ENCODE assay signal across 8 cellular contexts in the genomic region with DNA sequence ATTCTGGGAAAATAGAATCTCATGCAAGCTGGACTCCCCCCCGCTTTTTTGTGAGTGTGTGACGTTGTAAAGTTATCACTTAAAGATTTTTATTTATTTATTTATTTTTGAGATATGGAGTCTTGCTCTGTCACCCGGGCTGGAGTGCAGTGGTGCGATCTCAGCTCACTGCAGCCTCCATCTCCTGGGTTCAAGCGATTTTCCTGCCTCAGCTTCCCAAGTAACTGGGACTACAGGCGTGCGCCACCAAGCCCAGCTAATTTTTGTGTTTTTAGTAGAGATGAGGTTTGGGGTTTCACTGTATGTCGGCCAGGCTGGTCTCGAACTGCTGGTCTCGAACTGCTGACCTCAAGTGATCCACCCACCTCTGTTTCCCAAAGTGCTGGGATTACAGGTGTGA. TPM values are rescaled to one million over a fixed set of nuclear protein-coding genes. Genes with fewer than 3 reads are reported as not detected.
DNase-seq lines count a peak whose midpoint lies in the region; TF ChIP-seq lines count a peak whose summit lies in the region.
"Not testable (repeated sequence)": the region's sequence is repeated elsewhere in the genome, so short reads cannot be mapped to it uniquely, and the experiment has no call there.

No MANE protein-coding gene starts in this region.

- H2AFZ ChIP-seq in ACC112 (ENCODE audit: low read length, unreplicated experiment); Loucy (ENCODE audit: low read length); hepatocyte; trophoblast cell (ENCODE audit: insufficient read depth, low read length, poor library complexity): not testable (repeated sequence)

- TF ChIP-seq CTCF in GM06990 (IDR thresholded peaks at IDR 0.05; ENCODE audit: insufficient read depth, low read length, poor library complexity, severe bottlenecking); Loucy (conservative IDR thresholded peaks at IDR 0.05; ENCODE audit: low read length); hepatocyte (IDR thresholded peaks at IDR 0.05; ENCODE audit: poor library complexity): not testable (repeated sequence)

- not testable (repeated sequence) for H3K9me2 ChIP-seq in Loucy (replicated peaks; ENCODE audit: low read depth, low read length); hepatocyte (replicated peaks; ENCODE audit: insufficient read depth)

- not testable (repeated sequence) for H3K27ac Mint-ChIP-seq in T-helper 2 cell treated with Interferon-gamma antibody and Interleukin-4, amounts not matched to agents 5 μg/mL and 100 μg/mL, for 36 hours; activated T-helper 2 cell treated with anti-CD3 and anti-CD28 coated beads, Interferon-gamma antibody, Interleukin-2, Interleukin-4, amounts not matched to agents 10 μg/mL and 5 μg/mL and 100 μg/mL, durations not matched to agents 14 hours and 24 hours and 36 hours

- not testable (repeated sequence) for H3F3A ChIP-seq in Loucy (ENCODE audit: low read depth)

- peak overlapping the region; percentile 84 for H3K9ac ChIP-seq in Loucy (ENCODE audit: low read depth, low read length, poor library complexity, severe bottlenecking)
- H3K9ac ChIP-seq in trophoblast cell (ENCODE audit: low read length), result not testable (repeated sequence)

- H3K27me3 ChIP-seq in ACC112 (ENCODE audit: insufficient read depth, low read length); GM06990 (replicated peaks; ENCODE audit: control insufficient read depth, insufficient read depth, low read length); Loucy (ENCODE audit: insufficient read depth, low read length, poor library complexity, severe bottlenecking); hepatocyte; trophoblast cell (ENCODE audit: insufficient read depth, low read length): not testable (repeated sequence)
- peaks cover 11% of the 10 kb centered on the region for H3K27me3 ChIP-seq in ectodermal cell (ENCODE audit: control insufficient read depth, insufficient read depth, low read length, poor library complexity, severe bottlenecking)

- H3K79me1 ChIP-seq in trophoblast cell (ENCODE audit: low read length), result peaks cover 15% of the 10 kb centered on the region

- peak overlapping the region; percentile 97 for H3K4ac ChIP-seq in trophoblast cell (ENCODE audit: low read depth, low read length)

- not testable (repeated sequence) for H2BK120ac ChIP-seq in trophoblast cell (ENCODE audit: insufficient read depth, low read length, poor library complexity)

- H4K12ac ChIP-seq in trophoblast cell (ENCODE audit: low read depth, low read length), result peak overlapping the region; percentile 46

- peak overlapping the region; percentile 21 for H4K91ac ChIP-seq in trophoblast cell (ENCODE audit: low read depth, low read length)

- not testable (repeated sequence) for H2BK5ac ChIP-seq in trophoblast cell (ENCODE audit: low read depth, low read length, poor library complexity)

- intact Hi-C loops in activated T-helper 2 cell treated with anti-CD3 and anti-CD28 coated beads, Interferon-gamma antibody, Interleukin-2, Interleukin-4, amounts not matched to agents 10 μg/mL and 5 μg/mL and 100 μg/mL, durations not matched to agents 14 hours and 24 hours and 36 hours (cut with micrococcal nuclease), result loop anchor here (2.0 to 5.0 kb wide), 3 partner anchors 17 to 1480 kb away; no protein-coding TSS in a partner anchor

- not testable (repeated sequence) for H3K27me3 Mint-ChIP-seq in T-helper 2 cell treated with Interferon-gamma antibody and Interleukin-4, amounts not matched to agents 5 μg/mL and 100 μg/mL, for 36 hours (ENCODE audit: low read depth); activated T-helper 2 cell treated with anti-CD3 and anti-CD28 coated beads, Interferon-gamma antibody, Interleukin-2, Interleukin-4, amounts not matched to agents 10 μg/mL and 5 μg/mL and 100 μg/mL, durations not matched to agents 14 hours and 24 hours and 36 hours (ENCODE audit: low read depth)

- peak overlapping the region; percentile 84 for H3K4me3 ChIP-seq in ACC112 (ENCODE audit: low read depth, low read length)
- H3K4me3 ChIP-seq in GM06990 (replicated peaks; ENCODE audit: low read depth, low read length), result peak overlapping the region; percentile 72
- H3K4me3 ChIP-seq in Loucy (ENCODE audit: low read length, poor library complexity, severe bottlenecking), result peak overlapping the region; percentile 84
- H3K4me3 ChIP-seq in ectodermal cell (ENCODE audit: insufficient read depth, low read depth, low read length), result peak overlapping the region; percentile 60
- H3K4me3 ChIP-seq in hepatocyte; trophoblast cell (ENCODE audit: low read depth, low read length): not testable (repeated sequence)

- DNase-seq in GM06990 (ENCODE audit: extremely low read depth, insufficient read length); T-helper 2 cell treated with Interferon-gamma antibody and Interleukin-4, amounts not matched to agents 5 μg/mL and 100 μg/mL, for 36 hours (ENCODE audit: low spot score); activated T-helper 2 cell treated with anti-CD3 and anti-CD28 coated beads, Interferon-gamma antibody, Interleukin-2, Interleukin-4, amounts not matched to agents 10 μg/mL and 5 μg/mL and 100 μg/mL, durations not matched to agents 14 hours and 24 hours and 36 hours (ENCODE audit: low spot score); hepatocyte (ENCODE audit: low spot score); trophoblast cell: not testable (repeated sequence)

- not testable (repeated sequence) for H3K23ac ChIP-seq in trophoblast cell (ENCODE audit: low read length)

- H4K20me1 ChIP-seq in Loucy (ENCODE audit: insufficient read depth, low read length, poor library complexity, severe bottlenecking) (peaks cover 69% of the 10 kb centered on the region), hepatocyte (ENCODE audit: insufficient read depth, poor library complexity, severe bottlenecking) (peaks cover 63% of the 10 kb centered on the region)

- H3K9me3 ChIP-seq in Loucy (ENCODE audit: insufficient read depth, low read depth, low read length); ectodermal cell (ENCODE audit: control insufficient read depth, low read length); hepatocyte (ENCODE audit: low read depth); trophoblast cell (ENCODE audit: insufficient read depth, low read depth, low read length): not testable (repeated sequence)

- H4K8ac ChIP-seq in trophoblast cell (ENCODE audit: low read depth, low read length), result not testable (repeated sequence)

- H2BK12ac ChIP-seq in trophoblast cell (ENCODE audit: low read length), result peak overlapping the region; percentile 34

- not testable (repeated sequence) for H3K14ac ChIP-seq in trophoblast cell (ENCODE audit: low read length)

- H3K36me3 Mint-ChIP-seq in T-helper 2 cell treated with Interferon-gamma antibody and Interleukin-4, amounts not matched to agents 5 μg/mL and 100 μg/mL, for 36 hours (ENCODE audit: low read depth), result peaks cover 14% of the 10 kb centered on the region
- H3K36me3 Mint-ChIP-seq in activated T-helper 2 cell treated with anti-CD3 and anti-CD28 coated beads, Interferon-gamma antibody, Interleukin-2, Interleukin-4, amounts not matched to agents 10 μg/mL and 5 μg/mL and 100 μg/mL, durations not matched to agents 14 hours and 24 hours and 36 hours (ENCODE audit: low read depth), result peaks cover 42% of the 10 kb centered on the region

- peaks cover 27% of the 10 kb centered on the region for H3K4me1 ChIP-seq in ACC112 (ENCODE audit: control insufficient read depth, insufficient read depth, low read length, unreplicated experiment)
- H3K4me1 ChIP-seq in Loucy (ENCODE audit: insufficient read depth, low read length, poor library complexity, severe bottlenecking), result peaks cover 50% of the 10 kb centered on the region
- not testable (repeated sequence) for H3K4me1 ChIP-seq in ectodermal cell (ENCODE audit: control insufficient read depth, insufficient read depth, low read length); trophoblast cell (ENCODE audit: control insufficient read depth in 1 of 2, insufficient read depth in 2 of 2, low read length in 2 of 2)
- H3K4me1 ChIP-seq in hepatocyte (ENCODE audit: insufficient read depth), result peaks cover 26% of the 10 kb centered on the region

- peak overlapping the region; percentile 72 for H3K4me2 ChIP-seq in Loucy (ENCODE audit: low read depth, low read length, poor library complexity, severe bottlenecking)
- H3K4me2 ChIP-seq in hepatocyte, result peak overlapping the region; percentile 80
- not testable (repeated sequence) for H3K4me2 ChIP-seq in trophoblast cell (ENCODE audit: low read length)

- not testable (repeated sequence) for H3K18ac ChIP-seq in trophoblast cell (ENCODE audit: low read length)

- not testable (repeated sequence) for H2AK5ac ChIP-seq in trophoblast cell (ENCODE audit: low read length)

- peaks cover 41% of the 10 kb centered on the region for H3K4me1 Mint-ChIP-seq in T-helper 2 cell treated with Interferon-gamma antibody and Interleukin-4, amounts not matched to agents 5 μg/mL and 100 μg/mL, for 36 hours (ENCODE audit: low read depth)
- peaks cover 52% of the 10 kb centered on the region for H3K4me1 Mint-ChIP-seq in activated T-helper 2 cell treated with anti-CD3 and anti-CD28 coated beads, Interferon-gamma antibody, Interleukin-2, Interleukin-4, amounts not matched to agents 10 μg/mL and 5 μg/mL and 100 μg/mL, durations not matched to agents 14 hours and 24 hours and 36 hours (ENCODE audit: low read depth)

- H3K36me3 ChIP-seq in ACC112 (ENCODE audit: insufficient read depth, low read length); GM06990 (ENCODE audit: control insufficient read depth, insufficient read depth, low read length); Loucy (ENCODE audit: insufficient read depth, low read length); ectodermal cell (ENCODE audit: control insufficient read depth, insufficient read depth, low read length); hepatocyte (replicated peaks; ENCODE audit: insufficient read depth, low read depth); trophoblast cell (ENCODE audit: control insufficient read depth in 1 of 2, insufficient read depth in 2 of 2, low read length in 2 of 2): not testable (repeated sequence)

- peak overlapping the region; percentile 39 for H3K4me3 Mint-ChIP-seq in T-helper 2 cell treated with Interferon-gamma antibody and Interleukin-4, amounts not matched to agents 5 μg/mL and 100 μg/mL, for 36 hours
- H3K4me3 Mint-ChIP-seq in activated T-helper 2 cell treated with anti-CD3 and anti-CD28 coated beads, Interferon-gamma antibody, Interleukin-2, Interleukin-4, amounts not matched to agents 10 μg/mL and 5 μg/mL and 100 μg/mL, durations not matched to agents 14 hours and 24 hours and 36 hours (ENCODE audit: low read depth), result peak overlapping the region; percentile 49

- 88 to 94% methylated on average over 8 to 9 of the region's 10 CpGs for WGBS in ectodermal cell, 2 experiments
- 89% methylated on average over 10 of the region's 10 CpGs for WGBS in hepatocyte (ENCODE audit: low lambda C conversion rate, missing lambda C conversion rate)
- no CpG with 5 or more reads among the region's 10 CpGs for whole genome bisulfite sequencing in trophoblast cell (ENCODE audit: extremely low coverage, insufficient coverage, insufficient read length)

- not testable (repeated sequence) for H3K9me3 Mint-ChIP-seq in T-helper 2 cell treated with Interferon-gamma antibody and Interleukin-4, amounts not matched to agents 5 μg/mL and 100 μg/mL, for 36 hours; activated T-helper 2 cell treated with anti-CD3 and anti-CD28 coated beads, Interferon-gamma antibody, Interleukin-2, Interleukin-4, amounts not matched to agents 10 μg/mL and 5 μg/mL and 100 μg/mL, durations not matched to agents 14 hours and 24 hours and 36 hours

- H3K27ac ChIP-seq in ACC112 (ENCODE audit: low read depth, low read length); ectodermal cell (ENCODE audit: insufficient read depth, low read depth, low read length, poor library complexity, severe bottlenecking); hepatocyte; trophoblast cell (ENCODE audit: low read depth, low read length): not testable (repeated sequence)

- H3K79me2 ChIP-seq in ACC112 (ENCODE audit: control insufficient read depth, insufficient read depth, low read length, unreplicated experiment), result peaks cover 84% of the 10 kb centered on the region
- peaks cover 89% of the 10 kb centered on the region for H3K79me2 ChIP-seq in Loucy (ENCODE audit: insufficient read depth, low read length)
- H3K79me2 ChIP-seq in hepatocyte, result peaks cover 88% of the 10 kb centered on the region
- H3K79me2 ChIP-seq in trophoblast cell (ENCODE audit: control insufficient read depth, insufficient read depth, low read length, poor library complexity), result peaks cover 19% of the 10 kb centered on the region

RNA-seq across cellular contexts. Expression of gene ZNF292, which starts 2.2 kb away (rescaled TPM):
- total RNA-seq in activated T-helper 2 cell treated with anti-CD3 and anti-CD28 coated beads, Interferon-gamma antibody, Interleukin-2, Interleukin-4, amounts not matched to agents 10 μg/mL and 5 μg/mL and 100 μg/mL, durations not matched to agents 14 hours and 24 hours and 36 hours, result 56.2 and 62.7 TPM in 2 replicates
- polyA plus RNA-seq in ectodermal cell (2013, experiment 1 of 4), result 19.0 TPM
- polyA plus RNA-seq in ectodermal cell (2013, experiment 2 of 4), result 23.0 TPM
- 20.9 TPM for polyA plus RNA-seq in ectodermal cell (2013, experiment 3 of 4)
- polyA plus RNA-seq in ectodermal cell (2013, experiment 4 of 4), result 21.3 TPM
- total RNA-seq in hepatocyte, result 31.1 and 38.3 TPM in 2 replicates
- 20.9 and 31.4 TPM in 2 replicates for polyA plus RNA-seq in hepatocyte
- polyA plus RNA-seq in trophoblast cell (2013), result 39.0 and 40.3 TPM in 2 replicates
